ENCODE assay signal across 21 cellular contexts in genomic region chr7:24133691-24134090, GRCh38.
A peak's percentile ranks its signal among the peaks of the same experiment; 100 is the strongest.
DNase-seq lines count a peak whose midpoint lies in the region; ATAC-seq and TF ChIP-seq lines count a peak whose summit lies in the region.
"Had no signal": no experiment of that assay in that cellular context is flagged by ENCODE, and none has a peak within 500 bp of the region (broad histone marks: within the 10 kb centered on the region; RNA-seq: fewer than 3 reads in every experiment).

No MANE protein-coding gene starts in this region.

- no peaks in the 10 kb centered on the region for H3K4me1 ChIP-seq in suprapubic skin
- H3K4me1 ChIP-seq: tibial nerve had no signal

- ATAC-seq in GM18867 (IDR thresholded peaks at IDR 0.05; ENCODE audit: unreplicated experiment) = peak; percentile 51
- ATAC-seq in GM19452 (IDR thresholded peaks at IDR 0.05; ENCODE audit: unreplicated experiment) = peak; percentile 47
- peak; percentile 50 for ATAC-seq in HG02885 (IDR thresholded peaks at IDR 0.05; ENCODE audit: poor library complexity, unreplicated experiment)
- ATAC-seq: activated naive CD4-positive, alpha-beta T cell treated with anti-CD3 and anti-CD28 coated beads, Interleukin-2, amount 50 U/mL, for 72 hours; T-helper 17 cell had no signal

- H3K4me3 ChIP-seq in suprapubic skin = no peak overlapping the region
- H3K4me3 ChIP-seq: skin epidermis, tibial nerve had no signal

- TF ChIP-seq EP300 in suprapubic skin (IDR thresholded peaks at IDR 0.05) = no peak

- 61% methylated on average over 4 of the region's 4 CpGs for WGBS in suprapubic skin

- no peaks in the 10 kb centered on the region for H3K36me3 ChIP-seq in suprapubic skin
- H3K36me3 ChIP-seq: tibial nerve had no signal

- TF ChIP-seq POLR2A in suprapubic skin (IDR thresholded peaks at IDR 0.05) = no peak

- H3K27ac ChIP-seq in suprapubic skin = no peak overlapping the region
- H3K27ac ChIP-seq: skin epidermis, tibial nerve had no signal

- DNase-seq in UCSD-AML1 (lab: John Stamatoyannopoulos, UW; ENCODE audit: unreplicated experiment) (peak; percentile 11), suprapubic skin (ENCODE audit: low spot score in 2 of 2) (no peak), cortex of kidney (lab: John Stamatoyannopoulos, UW) (no peak)
- no peak for DNase-seq in central memory CD4-positive, alpha-beta T cell
- no peak for DNase-seq in stimulated activated CD4-positive, alpha-beta T cell treated with anti-CD3 and anti-CD28 coated beads, Interleukin-12 subunit alpha, Interleukin-12 subunit beta, amount 100 ng/mL, for 4 hours
- DNase-seq: activated CD4-positive, alpha-beta memory T cell treated with anti-CD3 and anti-CD28 coated beads for 36 hours; activated T-cell treated with anti-CD3 and anti-CD28 coated beads, Interleukin-2, amount 50 U/mL, for 48 hours; HFFc6; mesenchymal stem cell; NCI-H1105; NCI-H2107; NCI-H524; OCI-M1; SIG-M5; T-helper 17 cell had no signal

- no peak for TF ChIP-seq CTCF in suprapubic skin (IDR thresholded peaks at IDR 0.05)

- H3K27me3 ChIP-seq in suprapubic skin = no peaks in the 10 kb centered on the region
- H3K27me3 ChIP-seq: tibial nerve had no signal

- no peaks in the 10 kb centered on the region for H3K9me3 ChIP-seq in suprapubic skin
- H3K9me3 ChIP-seq: tibial nerve had no signal
